In the genomic region with DNA sequence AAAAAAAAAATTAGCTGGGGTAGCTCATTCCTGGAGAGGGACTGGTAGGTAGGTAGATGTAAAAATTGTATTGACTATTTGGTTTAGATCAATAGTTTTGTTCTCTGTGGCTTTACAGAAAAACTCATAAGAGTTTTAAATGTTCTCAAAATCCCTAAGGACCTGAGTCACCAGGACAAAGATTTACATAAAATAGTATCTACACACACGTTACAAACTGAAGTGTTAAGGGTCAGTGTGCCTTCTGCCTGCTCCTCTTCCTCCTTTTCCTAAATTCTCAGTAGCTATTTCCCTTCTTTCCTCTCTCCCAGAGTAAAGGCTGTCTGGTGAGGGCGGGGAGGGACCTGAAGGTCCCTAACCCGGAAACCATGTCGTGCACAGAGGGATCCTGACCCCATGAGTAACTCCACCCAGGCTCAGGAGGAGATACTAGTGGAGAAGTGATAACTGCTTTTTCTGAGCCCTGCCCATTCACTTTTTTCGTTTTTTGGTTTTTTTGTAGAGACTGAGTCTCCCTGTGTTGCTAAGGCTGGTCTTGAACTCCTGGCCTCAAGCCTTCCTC, we compare ENCODE assay signal across 18 cellular contexts. TPM values are rescaled to one million over a fixed set of nuclear protein-coding genes. Genes with fewer than 3 reads are reported as not detected.
DNase-seq lines count a peak whose midpoint lies in the region; ATAC-seq and TF ChIP-seq lines count a peak whose summit lies in the region.
"Had no signal": no experiment of that assay in that cellular context is flagged by ENCODE, and none has a peak within 500 bp of the region (broad histone marks: within the 10 kb centered on the region; RNA-seq: fewer than 3 reads in every experiment).

No MANE protein-coding gene starts in this region.

- POLR2A ChIA-PET in activated CD4-positive, alpha-beta memory T cell treated with anti-CD3 and anti-CD28 coated beads for 36 hours (lab: Charles Lee) = no interaction called here
- POLR2A ChIA-PET in activated CD4-positive, alpha-beta memory T cell treated with anti-CD3 and anti-CD28 coated beads, Interleukin-2, amount 10 ng/mL, durations not matched to agents 7 days and 5 days (lab: Charles Lee) = interaction anchor here (1.6 kb wide), 1 partner anchor 75 kb away, joined by 4 read pairs; no protein-coding TSS in a partner anchor

- H3K27me3 Mint-ChIP-seq in activated CD4-positive, alpha-beta memory T cell treated with anti-CD3 and anti-CD28 coated beads for 36 hours = no peaks in the 10 kb centered on the region
- no peaks in the 10 kb centered on the region for H3K27me3 Mint-ChIP-seq in activated CD4-positive, alpha-beta memory T cell treated with anti-CD3 and anti-CD28 coated beads, Interleukin-2, amount 10 ng/mL, durations not matched to agents 7 days and 5 days
- H3K27me3 Mint-ChIP-seq: effector memory CD8-positive, alpha-beta T cell had no signal

- peak overlapping the region; percentile 21 for H3K27ac Mint-ChIP-seq in activated CD4-positive, alpha-beta memory T cell treated with anti-CD3 and anti-CD28 coated beads for 36 hours
- no peak overlapping the region for H3K27ac Mint-ChIP-seq in activated CD4-positive, alpha-beta memory T cell treated with anti-CD3 and anti-CD28 coated beads, Interleukin-2, amount 10 ng/mL, durations not matched to agents 7 days and 5 days
- H3K27ac Mint-ChIP-seq in activated naive CD4-positive, alpha-beta T cell treated with anti-CD3 and anti-CD28 coated beads, Interleukin-2, amount 50 U/mL, for 72 hours = peak overlapping the region; percentile 28 to 63
- H3K27ac Mint-ChIP-seq: neural progenitor cell had no signal

- H3K9me3 Mint-ChIP-seq in activated CD4-positive, alpha-beta memory T cell treated with anti-CD3 and anti-CD28 coated beads for 36 hours = no peaks in the 10 kb centered on the region
- no peaks in the 10 kb centered on the region for H3K9me3 Mint-ChIP-seq in activated CD4-positive, alpha-beta memory T cell treated with anti-CD3 and anti-CD28 coated beads, Interleukin-2, amount 10 ng/mL, durations not matched to agents 7 days and 5 days
- no peaks in the 10 kb centered on the region for H3K9me3 Mint-ChIP-seq in activated naive CD4-positive, alpha-beta T cell treated with anti-CD3 and anti-CD28 coated beads, Interleukin-2, amount 50 U/mL, for 72 hours
- H3K9me3 Mint-ChIP-seq: effector memory CD8-positive, alpha-beta T cell; neural progenitor cell had no signal

- peaks cover 29% of the 10 kb centered on the region for H3K4me1 ChIP-seq in skeletal muscle satellite cell (ENCODE audit: control insufficient read depth, insufficient read depth, low read length)
- peaks cover 12% of the 10 kb centered on the region for H3K4me1 ChIP-seq in testis
- H3K4me1 ChIP-seq: Caco-2, neural progenitor cell had no signal

- peaks cover 23% of the 10 kb centered on the region for H3K4me1 Mint-ChIP-seq in activated CD4-positive, alpha-beta memory T cell treated with anti-CD3 and anti-CD28 coated beads for 36 hours (ENCODE audit: low read depth)
- peaks cover 24% of the 10 kb centered on the region for H3K4me1 Mint-ChIP-seq in activated CD4-positive, alpha-beta memory T cell treated with anti-CD3 and anti-CD28 coated beads, Interleukin-2, amount 10 ng/mL, durations not matched to agents 7 days and 5 days
- H3K4me1 Mint-ChIP-seq: neural progenitor cell had no signal

- no peak for DNase-seq in activated CD4-positive, alpha-beta memory T cell treated with anti-CD3 and anti-CD28 coated beads for 36 hours
- no peak for DNase-seq in activated CD4-positive, alpha-beta memory T cell treated with anti-CD3 and anti-CD28 coated beads, Interleukin-2, amount 10 ng/mL, durations not matched to agents 7 days and 5 days
- no peak for DNase-seq in activated naive CD4-positive, alpha-beta T cell treated with anti-CD3 and anti-CD28 coated beads, Interleukin-2, amount 50 U/mL, for 72 hours (ENCODE audit: low spot score in 2 of 2)
- no peak for DNase-seq in left ventricle myocardium superior
- no peak for DNase-seq in MG63
- no peak for DNase-seq in testis
- DNase-seq in cortex of kidney (lab: John Stamatoyannopoulos, UW) = no peak
- DNase-seq: Caco-2; effector memory CD8-positive, alpha-beta T cell; kidney; NK-92 treated with Interleukin-12 subunit alpha and Interleukin-12 subunit beta, amount 100 ng/mL, for 24 hours; small intestine had no signal

- CTCF ChIA-PET in activated CD4-positive, alpha-beta memory T cell treated with anti-CD3 and anti-CD28 coated beads for 36 hours (lab: Charles Lee) = no interaction called here
- CTCF ChIA-PET in activated CD4-positive, alpha-beta memory T cell treated with anti-CD3 and anti-CD28 coated beads, Interleukin-2, amount 10 ng/mL, durations not matched to agents 7 days and 5 days (lab: Charles Lee) = no interaction called here

- no peak overlapping the region for H3K4me3 Mint-ChIP-seq in activated CD4-positive, alpha-beta memory T cell treated with anti-CD3 and anti-CD28 coated beads for 36 hours
- no peak overlapping the region for H3K4me3 Mint-ChIP-seq in activated CD4-positive, alpha-beta memory T cell treated with anti-CD3 and anti-CD28 coated beads, Interleukin-2, amount 10 ng/mL, durations not matched to agents 7 days and 5 days
- H3K4me3 Mint-ChIP-seq: effector memory CD8-positive, alpha-beta T cell; neural progenitor cell had no signal

- no peak for TF ChIP-seq POLR2A in testis (IDR thresholded peaks at IDR 0.05)

- no peaks in the 10 kb centered on the region for H3K9me3 ChIP-seq in skeletal muscle satellite cell (replicated peaks; ENCODE audit: low read length)
- H3K9me3 ChIP-seq in MG63 = no peaks in the 10 kb centered on the region
- H3K9me3 ChIP-seq in testis = no peaks in the 10 kb centered on the region
- H3K9me3 ChIP-seq: Caco-2, HAP-1 had no signal

- TF ChIP-seq CTCF in testis (IDR thresholded peaks at IDR 0.05) = no peak

- 48 to 67% methylated on average over 5 of the region's 5 CpGs for WGBS in testis, 2 donors

- H3K27me3 ChIP-seq in skeletal muscle satellite cell (ENCODE audit: control insufficient read depth, insufficient read depth, low read length) (no peaks in the 10 kb centered on the region), MG63 (no peaks in the 10 kb centered on the region), testis (no peaks in the 10 kb centered on the region)
- H3K27me3 ChIP-seq: neural progenitor cell had no signal

- no peak for ATAC-seq in activated naive CD4-positive, alpha-beta T cell treated with anti-CD3 and anti-CD28 coated beads, Interleukin-2, amount 50 U/mL, for 72 hours
- peak; percentile 40 for ATAC-seq in left ventricle myocardium superior
- ATAC-seq: effector memory CD8-positive, alpha-beta T cell had no signal

- no peak overlapping the region for H3K27ac ChIP-seq in testis
- H3K27ac ChIP-seq: neural progenitor cell, VCaP had no signal

- H3K4me3 ChIP-seq in skeletal muscle satellite cell (ENCODE audit: low read length) (no peak overlapping the region), MG63 (no peak overlapping the region), testis (no peak overlapping the region)
- H3K4me3 ChIP-seq: HAP-1, neural progenitor cell had no signal

- peaks cover 8% of the 10 kb centered on the region for H3K36me3 Mint-ChIP-seq in activated CD4-positive, alpha-beta memory T cell treated with anti-CD3 and anti-CD28 coated beads for 36 hours
- peaks cover 23% of the 10 kb centered on the region for H3K36me3 Mint-ChIP-seq in activated CD4-positive, alpha-beta memory T cell treated with anti-CD3 and anti-CD28 coated beads, Interleukin-2, amount 10 ng/mL, durations not matched to agents 7 days and 5 days (ENCODE audit: low read depth)
- peaks cover 0 to 22% of the 10 kb centered on the region in 2 donors for H3K36me3 Mint-ChIP-seq in activated naive CD4-positive, alpha-beta T cell treated with anti-CD3 and anti-CD28 coated beads, Interleukin-2, amount 50 U/mL, for 72 hours

- intact Hi-C loops in activated CD4-positive, alpha-beta memory T cell treated with anti-CD3 and anti-CD28 coated beads for 36 hours (cut with micrococcal nuclease) = no loop called here
- intact Hi-C loops in left ventricle myocardium superior (cut with micrococcal nuclease) = no loop called here
- intact Hi-C loops in testis (cut with DNase I; ENCODE audit: low total_unique reads) = no loop called here

- H3K4me2 ChIP-seq in skeletal muscle satellite cell (ENCODE audit: low read length) = peak overlapping the region; percentile 0
- H3K4me2 ChIP-seq: neural progenitor cell had no signal

- H3K36me3 ChIP-seq in skeletal muscle satellite cell (ENCODE audit: insufficient read depth, low read length) (no peaks in the 10 kb centered on the region), MG63 (peaks cover 7% of the 10 kb centered on the region; the same call in 1 of the 2 replicates), testis (ENCODE audit: low read depth, missing control alignments) (no peaks in the 10 kb centered on the region)
- H3K36me3 ChIP-seq: neural progenitor cell had no signal

- H3K9ac ChIP-seq in skeletal muscle satellite cell (ENCODE audit: low read depth, low read length) = no peak overlapping the region

RNA-seq across cellular contexts. Expression of a gene that starts 8.1 kb away (rescaled TPM):
- total RNA-seq in activated CD4-positive, alpha-beta memory T cell treated with anti-CD3 and anti-CD28 coated beads for 36 hours = 10 to 100 TPM; 46.5 to 48.1 TPM
- total RNA-seq in activated CD4-positive, alpha-beta memory T cell treated with anti-CD3 and anti-CD28 coated beads, Interleukin-2, amount 10 ng/mL, durations not matched to agents 7 days and 5 days = 10 to 100 TPM; 55.4 to 58.8 TPM
- total RNA-seq in activated naive CD4-positive, alpha-beta T cell treated with anti-CD3 and anti-CD28 coated beads, Interleukin-2, amount 50 U/mL, for 72 hours = 10 to 100 TPM; 46.5 to 48.0 TPM
- total RNA-seq in left ventricle myocardium superior (95.2 TPM), testis (10 to 100 TPM; 61.9 to 70.2 TPM)
- 47.6 and 56.3 TPM in 2 replicates for total RNA-seq in skeletal muscle satellite cell (2012; rRNA removed)
- total RNA-seq in MG63 (2014; rRNA removed; shearing (Covaris generic); ENCODE audit: low replicate concordance) = 22.8 and 32.6 TPM in 2 replicates
- 98.4 TPM for polyA plus RNA-seq in testis (ENCODE audit: insufficient read depth, low read depth, low replicate concordance)

RNA-seq across cellular contexts. Expression of a gene that starts 43.9 kb away (rescaled TPM):
- total RNA-seq in activated CD4-positive, alpha-beta memory T cell treated with anti-CD3 and anti-CD28 coated beads for 36 hours = 1 to 10 TPM in 1 of 2 experiments, under 1 TPM in 1; 0.92 to 1.5 TPM
- total RNA-seq in activated CD4-positive, alpha-beta memory T cell treated with anti-CD3 and anti-CD28 coated beads, Interleukin-2, amount 10 ng/mL, durations not matched to agents 7 days and 5 days = 1 to 10 TPM; 1.4 to 1.9 TPM
- total RNA-seq in activated naive CD4-positive, alpha-beta T cell treated with anti-CD3 and anti-CD28 coated beads, Interleukin-2, amount 50 U/mL, for 72 hours = 1 to 10 TPM in 1 of 2 donors, under 1 TPM in 1; 0.23 to 1.9 TPM
- total RNA-seq in left ventricle myocardium superior (52.8 TPM), testis (1 to 10 TPM; 2.5 to 3.8 TPM)
- total RNA-seq in skeletal muscle satellite cell (2012; rRNA removed) = 0.44 and 1.5 TPM in 2 replicates
- not detected in 2 replicates for total RNA-seq in MG63 (2014; rRNA removed; shearing (Covaris generic); ENCODE audit: low replicate concordance)
- polyA plus RNA-seq in testis (ENCODE audit: insufficient read depth, low read depth, low replicate concordance) = 2.6 TPM
- total RNA-seq: A172 had no signal

RNA-seq across cellular contexts. Expression of a gene that starts 50.1 kb away (rescaled TPM):
- not detected for total RNA-seq in activated CD4-positive, alpha-beta memory T cell treated with anti-CD3 and anti-CD28 coated beads for 36 hours
- not detected for total RNA-seq in activated CD4-positive, alpha-beta memory T cell treated with anti-CD3 and anti-CD28 coated beads, Interleukin-2, amount 10 ng/mL, durations not matched to agents 7 days and 5 days
- not detected for total RNA-seq in activated naive CD4-positive, alpha-beta T cell treated with anti-CD3 and anti-CD28 coated beads, Interleukin-2, amount 50 U/mL, for 72 hours
- total RNA-seq in left ventricle myocardium superior (not detected), testis (not detected)
- total RNA-seq in skeletal muscle satellite cell (2012; rRNA removed) = not detected in 2 replicates
- total RNA-seq in MG63 (2014; rRNA removed; shearing (Covaris generic); ENCODE audit: low replicate concordance) = not detected in 2 replicates
- polyA plus RNA-seq in testis (ENCODE audit: insufficient read depth, low read depth, low replicate concordance) = not detected
- total RNA-seq: A172, temporal lobe had no signal

Comparison
In these comparisons a context has a peak if more than half of its experiments do, and no peak if none do; other contexts are left out.
1. RNA of a gene that starts 43.9 kb away (total RNA-seq): 52.8 TPM in left ventricle myocardium superior (single experiment); 2.5 to 3.8 TPM in testis, 0.23 to 1.9 TPM in activated naive CD4-positive, alpha-beta T cell treated with anti-CD3 and anti-CD28 coated beads, Interleukin-2, amount 50 U/mL, for 72 hours, 1.4 to 1.9 TPM in activated CD4-positive, alpha-beta memory T cell treated with anti-CD3 and anti-CD28 coated beads, Interleukin-2, amount 10 ng/mL, durations not matched to agents 7 days and 5 days, 0.92 to 1.5 TPM in activated CD4-positive, alpha-beta memory T cell treated with anti-CD3 and anti-CD28 coated beads for 36 hours and not detected in MG63; every median in the first group is over 10 times any median in the second.